In genomic region chr4:186758929-186759682, GRCh38 we compare ENCODE assay signal across 1 cellular context.
A peak's percentile ranks its signal among the peaks of the same experiment; 100 is the strongest.
TF ChIP-seq lines count a peak whose summit lies in the region.

No MANE protein-coding gene starts in this region.

TF ChIP-seq in K562, 482 proteins besides CTCF, POLR2A, EP300 and RAD21 (continued from another document and continues in another):
- peak; percentile 54 for TF ChIP-seq MGA (IDR thresholded peaks at IDR 0.05)
- no peak for TF ChIP-seq ZNF707 (CRISPR knock-in tag; conservative IDR thresholded peaks at IDR 0.05)
- peak; percentile 55 for TF ChIP-seq USF1 (CRISPR knock-in tag; IDR thresholded peaks at IDR 0.05)
- TF ChIP-seq ARID2 (IDR thresholded peaks at IDR 0.05): no peak
- no peak for TF ChIP-seq ZMIZ1 (IDR thresholded peaks at IDR 0.05; ENCODE audit: low read depth in 2 of 2, low read length in 2 of 2)
- no peak for TF ChIP-seq TAL1 (IDR thresholded peaks at IDR 0.05)
- no peak for TF ChIP-seq FOXO4 (CRISPR knock-in tag; IDR thresholded peaks at IDR 0.05)
- peak; percentile 71 for TF ChIP-seq FOXM1 (IDR thresholded peaks at IDR 0.05; ENCODE audit: low read depth)
- TF ChIP-seq FOXM1 (CRISPR knock-in tag; IDR thresholded peaks at IDR 0.05; ENCODE audit: low read depth): no peak
- TF ChIP-seq CGGBP1 (CRISPR knock-in tag; IDR thresholded peaks at IDR 0.05): no peak
- no peak for TF ChIP-seq MYNN (IDR thresholded peaks at IDR 0.05)
- no peak for TF ChIP-seq MYNN (CRISPR knock-in tag; IDR thresholded peaks at IDR 0.05)
- no peak for TF ChIP-seq ZNF740 (CRISPR knock-in tag; IDR thresholded peaks at IDR 0.05)
- TF ChIP-seq ZNF740 (tag; IDR thresholded peaks at IDR 0.05): no peak
- no peak for TF ChIP-seq KLF10 (CRISPR knock-in tag; IDR thresholded peaks at IDR 0.05)
- TF ChIP-seq NFXL1 (CRISPR knock-in tag; IDR thresholded peaks at IDR 0.05): no peak
- TF ChIP-seq HNRNPH1 (optimal IDR thresholded peaks at IDR 0.05; ENCODE audit: low read depth, low read length): no peak
- no peak for TF ChIP-seq ZNF436 (CRISPR knock-in tag; IDR thresholded peaks at IDR 0.05)
- no peak for TF ChIP-seq MEF2A (IDR thresholded peaks at IDR 0.05; ENCODE audit: control insufficient read depth, low read depth, low read length)
- TF ChIP-seq NR2C1 (IDR thresholded peaks at IDR 0.05): no peak
- no peak for TF ChIP-seq NR2C1 (tag; IDR thresholded peaks at IDR 0.05)
- no peak for TF ChIP-seq REST (CRISPR knock-in tag; IDR thresholded peaks at IDR 0.05; ENCODE audit: low read depth)
- TF ChIP-seq ZNF124 (CRISPR knock-in tag; IDR thresholded peaks at IDR 0.05): no peak
- TF ChIP-seq NKRF (IDR thresholded peaks at IDR 0.05; ENCODE audit: borderline replicate concordance): 0 out of 2 replicates have a peak, but pooled peaks have one; percentile 53
- TF ChIP-seq MAFG (tag; conservative IDR thresholded peaks at IDR 0.05): no peak
- TF ChIP-seq SNRNP70 (optimal IDR thresholded peaks at IDR 0.05; ENCODE audit: low read depth, low read length): no peak
- no peak for TF ChIP-seq HOMEZ (CRISPR knock-in tag; IDR thresholded peaks at IDR 0.05)
- no peak for TF ChIP-seq ETV5 (CRISPR knock-in tag; IDR thresholded peaks at IDR 0.05; ENCODE audit: low read depth)
